8 cellular contexts compared by ENCODE assay signal in the genomic region with DNA sequence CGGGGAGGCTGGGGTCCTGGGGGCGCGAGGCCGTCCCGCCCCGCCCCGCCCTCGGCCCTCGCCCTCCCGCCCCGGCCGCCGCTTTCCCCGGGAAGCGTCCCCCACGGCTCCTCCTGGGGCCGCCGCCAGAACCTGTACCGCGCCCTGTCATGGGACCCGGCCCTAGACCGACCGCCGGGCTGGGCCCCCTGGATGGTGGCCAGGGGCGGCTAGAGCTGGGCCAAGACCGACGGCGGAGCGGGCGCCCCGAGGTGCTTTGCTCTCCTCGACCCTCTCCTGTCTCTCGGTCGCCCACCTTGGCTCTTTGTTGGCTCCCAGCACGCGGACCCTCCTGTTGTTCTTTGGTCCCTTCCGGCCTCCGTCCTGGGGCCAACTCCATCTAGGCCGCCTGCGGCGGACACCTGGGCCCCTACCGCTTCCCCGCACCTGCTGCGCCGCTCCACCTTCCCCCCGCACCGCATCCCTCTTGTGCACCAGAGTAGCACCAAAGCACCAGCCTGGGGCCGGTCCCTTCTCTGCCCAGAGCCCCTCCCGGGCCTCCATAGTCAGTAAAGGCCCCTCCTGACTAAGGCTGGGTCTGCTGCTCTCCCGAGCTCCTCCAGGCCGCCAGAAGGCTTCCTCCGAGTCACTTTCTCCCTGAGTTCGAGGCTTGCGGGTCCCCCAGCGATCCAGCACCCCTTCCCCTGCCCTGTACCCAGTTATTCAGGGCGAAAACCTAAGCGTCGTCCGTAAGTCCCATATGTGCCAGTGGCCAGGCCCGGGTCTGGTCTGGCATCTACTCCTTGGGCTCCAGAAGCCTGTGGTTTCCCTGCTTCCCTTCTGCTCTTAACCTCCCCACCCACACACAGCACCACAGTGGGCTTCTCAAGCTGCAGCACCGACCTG. TPM values are rescaled to one million over a fixed set of nuclear protein-coding genes. Genes with fewer than 3 reads are reported as not detected.
DNase-seq lines count a peak whose midpoint lies in the region; ATAC-seq and TF ChIP-seq lines count a peak whose summit lies in the region.

No MANE protein-coding gene starts in this region.

- H3K27ac ChIP-seq in 22Rv1 (peak overlapping the region; percentile 98), SK-N-MC (peak overlapping the region; percentile 31; the same call in 1 of the 2 replicates), skeletal muscle tissue (ENCODE audit: low read depth, low read length) (peak overlapping the region; percentile 26)

- no peak for DNase-seq in SK-N-MC (ENCODE audit: low read depth, low spot score)
- no peak for DNase-seq in foreskin fibroblast
- no peak for DNase-seq in NCI-H2227 (lab: John Stamatoyannopoulos, UW; ENCODE audit: unreplicated experiment)
- no peak for DNase-seq in hypothalamus (lab: John Stamatoyannopoulos, UW)

- peak overlapping the region; percentile 78 for H3K4me3 ChIP-seq in SK-N-MC
- peak overlapping the region; percentile 57 to 61 for H3K4me3 ChIP-seq in foreskin fibroblast (ENCODE audit: low read depth in 1 of 2, low read length in 2 of 2)
- H3K4me3 ChIP-seq in skeletal muscle tissue (ENCODE audit: low read length in 3 of 3), result peak overlapping the region in 2 of 3 donors; percentile 45 to 46

- H3K4me1 ChIP-seq in skeletal muscle tissue (ENCODE audit: control insufficient read depth in 3 of 3, insufficient read depth in 3 of 3, low read length in 3 of 3), result peaks cover 38 to 56% (median 38%) of the 10 kb centered on the region in 3 donors

- no peaks in the 10 kb centered on the region for H3K27me3 ChIP-seq in skeletal muscle tissue (ENCODE audit: control insufficient read depth in 3 of 3, insufficient read depth in 3 of 3, low read length in 3 of 3)

- peak overlapping the region; percentile 77 for H3K9ac ChIP-seq in SK-N-MC (ENCODE audit: insufficient read length)
- H3K9ac ChIP-seq in skeletal muscle tissue (ENCODE audit: low read depth in 1 of 3, low read length in 3 of 3), result peak overlapping the region in 1 of 3 donors; percentile 33

- H3K36me3 ChIP-seq in SK-N-MC (ENCODE audit: insufficient read depth, low read length) (peaks cover 40% of the 10 kb centered on the region), skeletal muscle tissue (ENCODE audit: control insufficient read depth in 3 of 3, insufficient read depth in 3 of 3, low read length in 3 of 3) (peaks cover 9 to 22% (median 13%) of the 10 kb centered on the region in 3 donors)

- H3K9me3 ChIP-seq in SK-N-MC (ENCODE audit: low read depth, low read length) (no peaks in the 10 kb centered on the region), skeletal muscle tissue (ENCODE audit: control insufficient read depth in 3 of 3, low read length in 3 of 3) (no peaks in the 10 kb centered on the region)

- TF ChIP-seq CTCF in 22Rv1 (IDR thresholded peaks at IDR 0.05), result no peak
- no peak for TF ChIP-seq CTCF in foreskin fibroblast (IDR thresholded peaks at IDR 0.05; ENCODE audit: low read depth, low read length)

- ATAC-seq in GM19351 (IDR thresholded peaks at IDR 0.05; ENCODE audit: unreplicated experiment) (peak; percentile 0), GM21737 (IDR thresholded peaks at IDR 0.05; ENCODE audit: unreplicated experiment) (no peak)

RNA-seq across cellular contexts. Expression of a gene that starts 0.6 kb away (rescaled TPM):
- total RNA-seq in skeletal muscle tissue, result 3.7 TPM

RNA-seq across cellular contexts. Expression of a gene that starts 0.8 kb away (rescaled TPM):
- 7.3 TPM for total RNA-seq in skeletal muscle tissue

RNA-seq across cellular contexts. Expression of a gene that starts 9.8 kb away (rescaled TPM):
- total RNA-seq in skeletal muscle tissue, result 23.5 TPM

RNA-seq across cellular contexts. Expression of a gene that starts 37.8 kb away (rescaled TPM):
- 0.52 TPM for total RNA-seq in skeletal muscle tissue

Comparison
In these comparisons a context has a peak if more than half of its experiments do, and no peak if none do; other contexts are left out.
1. H3K27ac ChIP-seq: peak in every context shown above with its lines; median percentile 98 in 22Rv1; 31 in SK-N-MC; 26 in skeletal muscle tissue.